Comparison of ENCODE assay signal across 9 cellular contexts in genomic region chr11:120211522-120212258, GRCh38. TPM values are rescaled to one million over a fixed set of nuclear protein-coding genes. Genes with fewer than 3 reads are reported as not detected.
DNase-seq lines count a peak whose midpoint lies in the region; ATAC-seq and TF ChIP-seq lines count a peak whose summit lies in the region.
"Had no signal": no experiment of that assay in that cellular context is flagged by ENCODE, and none has a peak within 500 bp of the region (broad histone marks: within the 10 kb centered on the region; RNA-seq: fewer than 3 reads in every experiment).

No MANE protein-coding gene starts in this region.

- no peaks in the 10 kb centered on the region for H3K36me3 Mint-ChIP-seq in naive thymus-derived CD8-positive, alpha-beta T cell

- no peaks in the 10 kb centered on the region for H4K20me1 ChIP-seq in Loucy (ENCODE audit: insufficient read depth, low read length, poor library complexity, severe bottlenecking)

- peak overlapping the region; percentile 89 to 98 (median 95) for H3K4me3 Mint-ChIP-seq in naive thymus-derived CD8-positive, alpha-beta T cell

- H3K79me2 ChIP-seq in Loucy (ENCODE audit: insufficient read depth, low read length): no peaks in the 10 kb centered on the region

- H3K27ac Mint-ChIP-seq in naive thymus-derived CD8-positive, alpha-beta T cell: peak overlapping the region in 8 of 10 donors; percentile 7 to 96 (median 90)

- POLR2A ChIA-PET in naive thymus-derived CD8-positive, alpha-beta T cell (lab: Charles Lee): no interaction called here

- H2AFZ ChIP-seq in Loucy (ENCODE audit: low read length): peak overlapping the region; percentile 66; the same call in 1 of the 2 replicates

- H3F3A ChIP-seq in Loucy (ENCODE audit: low read depth): no peaks in the 10 kb centered on the region

- no peak overlapping the region for H3K9ac ChIP-seq in Loucy (ENCODE audit: low read depth, low read length, poor library complexity, severe bottlenecking)

- no peaks in the 10 kb centered on the region for H3K36me3 ChIP-seq in GM06990 (ENCODE audit: control insufficient read depth, insufficient read depth, low read length)
- no peaks in the 10 kb centered on the region for H3K36me3 ChIP-seq in Loucy (ENCODE audit: insufficient read depth, low read length)

- ATAC-seq in naive thymus-derived CD8-positive, alpha-beta T cell: peak in 1 of 2 donors; percentile 17
- no peak for ATAC-seq in HG03095 (IDR thresholded peaks at IDR 0.05; ENCODE audit: unreplicated experiment)

- H3K4me1 Mint-ChIP-seq in naive thymus-derived CD8-positive, alpha-beta T cell: peaks cover 13 to 32% (median 25%) of the 10 kb centered on the region in 4 donors

- H3K4me3 ChIP-seq in GM06990 (replicated peaks; ENCODE audit: low read depth, low read length) (peak overlapping the region; percentile 57), Loucy (ENCODE audit: low read length, poor library complexity, severe bottlenecking) (peak overlapping the region; percentile 78)

- H3K4me2 ChIP-seq in Loucy (ENCODE audit: low read depth, low read length, poor library complexity, severe bottlenecking): peak overlapping the region; percentile 98

- no peaks in the 10 kb centered on the region; the same call in 1 of the 2 replicates for H3K27me3 ChIP-seq in GM06990 (replicated peaks; ENCODE audit: control insufficient read depth, insufficient read depth, low read length)
- H3K27me3 ChIP-seq in Loucy (ENCODE audit: insufficient read depth, low read length, poor library complexity, severe bottlenecking): peaks cover 20% of the 10 kb centered on the region

- no peak for DNase-seq in GM06990 (ENCODE audit: extremely low read depth, insufficient read length)
- peak in 1 of 10 donors; percentile 15 for DNase-seq in naive thymus-derived CD8-positive, alpha-beta T cell
- no peak for DNase-seq in NCI-H2171 (lab: John Stamatoyannopoulos, UW)
- no peak for DNase-seq in NCI-H526 treated with DMSO at 0.1 percent for 48 hours (lab: John Stamatoyannopoulos, UW)
- DNase-seq in NCI-H510A (lab: John Stamatoyannopoulos, UW): no peak

- no peaks in the 10 kb centered on the region for H3K9me3 Mint-ChIP-seq in naive thymus-derived CD8-positive, alpha-beta T cell

- peak overlapping the region; percentile 33 for H3K27ac ChIP-seq in cingulate gyrus (ENCODE audit: low read depth, low read length)

- peaks cover 0 to 21% (median 6%) of the 10 kb centered on the region in 5 donors for H3K27me3 Mint-ChIP-seq in naive thymus-derived CD8-positive, alpha-beta T cell

- H3K9me3 ChIP-seq in Loucy (ENCODE audit: insufficient read depth, low read depth, low read length): no peaks in the 10 kb centered on the region

- TF ChIP-seq CTCF in GM06990 (IDR thresholded peaks at IDR 0.05; ENCODE audit: insufficient read depth, low read length, poor library complexity, severe bottlenecking): no peak
- no peak for TF ChIP-seq CTCF in Loucy (conservative IDR thresholded peaks at IDR 0.05; ENCODE audit: low read length)

- H3K4me1 ChIP-seq in Loucy (ENCODE audit: insufficient read depth, low read length, poor library complexity, severe bottlenecking): peaks cover 21% of the 10 kb centered on the region

- no peaks in the 10 kb centered on the region for H3K9me2 ChIP-seq in Loucy (replicated peaks; ENCODE audit: low read depth, low read length)

RNA-seq across cellular contexts. Expression of gene OAF, which starts 0.9 kb away (rescaled TPM):
- total RNA-seq in naive thymus-derived CD8-positive, alpha-beta T cell: 1 to 10 TPM; 5.3 to 8.0 TPM
- 1 to 10 TPM; 3.6 to 6.0 (median 4.1) TPM for polyA plus RNA-seq in naive thymus-derived CD8-positive, alpha-beta T cell

RNA-seq across cellular contexts. Expression of gene POU2F3, which starts 28.2 kb away (rescaled TPM):
- total RNA-seq in naive thymus-derived CD8-positive, alpha-beta T cell: not detected
- polyA plus RNA-seq in naive thymus-derived CD8-positive, alpha-beta T cell: under 1 TPM in 1 of 3 donors, not detected in 2; 0.11 TPM
- total RNA-seq: LHCN-M2 had no signal
